ENCODE assay signal across 16 cellular contexts in the genomic region with DNA sequence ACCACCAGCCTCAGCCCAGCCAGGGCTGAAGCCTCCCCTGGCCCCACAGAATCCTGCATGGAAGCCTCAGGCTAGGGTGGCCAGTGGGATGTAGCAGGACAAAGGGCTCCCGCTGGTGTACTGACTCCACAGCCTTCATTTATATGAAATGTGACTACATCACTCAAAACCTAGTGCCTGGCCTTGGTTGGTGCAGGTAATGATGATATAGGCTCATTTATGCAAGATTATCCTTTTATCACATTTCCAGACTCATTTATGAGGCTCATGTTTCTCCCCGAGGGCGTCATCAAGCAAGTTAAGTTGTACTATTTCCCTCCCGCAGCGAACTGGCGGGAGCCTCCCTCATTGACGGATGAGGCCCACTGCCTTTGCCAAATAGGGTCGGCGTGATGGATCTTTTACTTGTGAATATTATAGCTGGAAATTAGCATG.
"Had no signal": no experiment of that assay in that cellular context is flagged by ENCODE, and none has a peak within 500 bp of the region (broad histone marks: within the 10 kb centered on the region; RNA-seq: fewer than 3 reads in every experiment).

No MANE protein-coding gene starts in this region.

- H3K36me3 ChIP-seq: brain microvascular endothelial cell, gastrocnemius medialis, heart right ventricle, neural progenitor cell, ovary, uterus had no signal

- H3K4me3 ChIP-seq: gastrocnemius medialis, heart right ventricle, neural progenitor cell, ovary, uterus had no signal

- H3K27ac ChIP-seq: brain microvascular endothelial cell, gastrocnemius medialis, heart right ventricle, neural progenitor cell, ovary, uterus had no signal

- H3K9me3 ChIP-seq: gastrocnemius medialis, ovary, uterus had no signal

- H3K27me3 ChIP-seq: brain microvascular endothelial cell, gastrocnemius medialis, heart right ventricle, neural progenitor cell, ovary, uterus had no signal

- DNase-seq: activated CD4-positive, alpha-beta T cell treated with anti-CD3 and anti-CD28 coated beads, Interleukin-2, amount 50 U/mL, for 48 hours; activated CD4-positive, CD25-positive, alpha-beta regulatory T cell treated with anti-CD3 and anti-CD28 coated beads, Interleukin-2, amount 50 U/mL, for 72 hours; activated gamma-delta T cell treated with Interleukin-2 at 50 U/mL for 16 hours; activated T-cell treated with anti-CD3 and anti-CD28 coated beads, Interleukin-2, amount 50 U/mL, for 72 hours; anterior cingulate cortex; brain microvascular endothelial cell; gastrocnemius medialis; heart right ventricle; naive B cell; ovary; stimulated activated CD4-positive, alpha-beta T cell treated with anti-CD3 and anti-CD28 coated beads, Interleukin-1b, Interleukin-23, amount 100 ng/mL, for 48 hours; stimulated activated naive CD8-positive, alpha-beta T cell treated with anti-CD3 and anti-CD28 coated beads, Interleukin-15, amount 100 ng/mL, for 72 hours; T-cell; T1000; uterus had no signal

- ATAC-seq: activated T-cell treated with anti-CD3 and anti-CD28 coated beads, Interleukin-2, amount 50 U/mL, for 72 hours; gastrocnemius medialis; heart right ventricle; stimulated activated naive CD8-positive, alpha-beta T cell treated with anti-CD3 and anti-CD28 coated beads, Interleukin-15, amount 100 ng/mL, for 72 hours; T-cell had no signal

- H3K4me2 ChIP-seq: neural progenitor cell had no signal

- H3K9ac ChIP-seq: neural progenitor cell had no signal

- H2AFZ ChIP-seq: neural progenitor cell had no signal
